Comparison of ENCODE assay signal across 10 cellular contexts in genomic region chr9:5453673-5454072, GRCh38. TPM values are rescaled to one million over a fixed set of nuclear protein-coding genes. Genes with fewer than 3 reads are reported as not detected.
DNase-seq lines count a peak whose midpoint lies in the region; ATAC-seq and TF ChIP-seq lines count a peak whose summit lies in the region.
"Had no signal": no experiment of that assay in that cellular context is flagged by ENCODE, and none has a peak within 500 bp of the region (broad histone marks: within the 10 kb centered on the region; RNA-seq: fewer than 3 reads in every experiment).

No MANE protein-coding gene starts in this region.

- DNase-seq in heart left ventricle: peak in 4 of 5 donors; percentile 27 to 62 (median 42)
- DNase-seq in Right ventricle myocardium inferior (ENCODE audit: missing footprints): no peak
- DNase-seq in NCI-H226: peak; percentile 45
- DNase-seq in cerebellum (ENCODE audit: low spot score): peak; percentile 58
- no peak for DNase-seq in aorta
- DNase-seq in stimulated activated CD4-positive, alpha-beta T cell treated with anti-CD3 and anti-CD28 coated beads, Interleukin-2, amount 100 ng/mL, for 48 hours: no peak
- DNase-seq in NCI-H1092 (lab: John Stamatoyannopoulos, UW): no peak

- H3K4me1 ChIP-seq in heart left ventricle (peaks cover 0 to 91% (median 21%) of the 10 kb centered on the region in 12 donors), aorta (ENCODE audit: control insufficient read depth in 1 of 2, insufficient read depth in 2 of 2, low read length in 2 of 2) (peaks cover 0 to 4% of the 10 kb centered on the region in 2 donors)

- H3K27me3 ChIP-seq in heart left ventricle (no peaks in the 10 kb centered on the region), aorta (ENCODE audit: control insufficient read depth in 1 of 2, insufficient read depth in 2 of 2, low read length in 1 of 2) (no peaks in the 10 kb centered on the region)

- 20 to 57% (median 38%) methylated on average over 2 of the region's 2 CpGs for WGBS in heart left ventricle, 4 donors
- WGBS in aorta, 2 donors: 11 to 19% methylated on average over 2 of the region's 2 CpGs

- no peak for TF ChIP-seq CTCF in heart left ventricle (IDR thresholded peaks at IDR 0.05)

- peaks cover 0 to 23% (median 16%) of the 10 kb centered on the region in 9 donors for H3K36me3 ChIP-seq in heart left ventricle
- no peaks in the 10 kb centered on the region for H3K36me3 ChIP-seq in aorta (ENCODE audit: control insufficient read depth in 1 of 2, insufficient read depth in 2 of 2, low read length in 1 of 2)
- H3K36me3 ChIP-seq: HAP-1 had no signal

- no peaks in the 10 kb centered on the region for H3K9me3 ChIP-seq in heart left ventricle
- no peaks in the 10 kb centered on the region for H3K9me3 ChIP-seq in aorta (ENCODE audit: control insufficient read depth, low read length)
- H3K9me3 ChIP-seq: HAP-1 had no signal

- H3K4me3 ChIP-seq in heart left ventricle (peak overlapping the region in 1 of 12 donors; percentile 9), aorta (ENCODE audit: low read length in 2 of 2) (no peak overlapping the region)
- H3K4me3 ChIP-seq: HAP-1 had no signal

- intact Hi-C loops in heart left ventricle (cut with DNase I) (loop anchor here in 8 of 10 donors (5.0 to 10.0 kb wide), 5 partner anchors 44 to 381 kb away; partner anchors contain the start of gene ERMP1 (in 1 of the 8)), Right ventricle myocardium inferior (cut with DNase I) (loop anchor here (10.0 kb wide), 1 partner anchor 709 kb away; the partner anchor contains the start of gene AK3), aorta (cut with DNase I) (no loop called here)

- ATAC-seq in heart left ventricle (peak; percentile 51 to 58 (median 53)), Right ventricle myocardium inferior (no peak), aorta (ENCODE audit: low FRiP score) (no peak), GM18519 (IDR thresholded peaks at IDR 0.05; ENCODE audit: low FRiP score, unreplicated experiment) (no peak)

- no peak for TF ChIP-seq POLR2A in heart left ventricle (IDR thresholded peaks at IDR 0.05)

- H3K27ac ChIP-seq in heart left ventricle (peak overlapping the region in 8 of 12 donors; percentile 11 to 97 (median 48)), aorta (ENCODE audit: low read depth in 1 of 2, low read length in 2 of 2) (peak overlapping the region; percentile 89 to 90)
- H3K27ac ChIP-seq: C4-2B had no signal

RNA-seq across cellular contexts. Expression of gene CD274, which starts 3.3 kb away (rescaled TPM):
- total RNA-seq in heart left ventricle: 10 to 100 TPM; 11.6 to 54.4 (median 15.7) TPM
- 10 to 100 TPM in 1 of 2 donors, 1 to 10 TPM in 1; 3.5 to 50.1 TPM for polyA plus RNA-seq in heart left ventricle
- total RNA-seq in Right ventricle myocardium inferior: 12.0 TPM
- 0.54 TPM for total RNA-seq in cerebellum
- 1 to 10 TPM; 3.8 to 5.7 TPM for total RNA-seq in aorta
- 1 to 10 TPM; 1.9 to 2.1 TPM for polyA plus RNA-seq in aorta

RNA-seq across cellular contexts. Expression of gene PLGRKT, which starts 15.9 kb away (rescaled TPM):
- 10 to 100 TPM; 20.8 to 37.2 (median 31.0) TPM for total RNA-seq in heart left ventricle
- 10 to 100 TPM; 26.1 to 32.7 TPM for polyA plus RNA-seq in heart left ventricle
- total RNA-seq in Right ventricle myocardium inferior: 44.3 TPM
- total RNA-seq in cerebellum: 12.3 TPM
- 10 to 100 TPM in 1 of 2 donors, 1 to 10 TPM in 1; 8.8 to 10.6 TPM for total RNA-seq in aorta
- polyA plus RNA-seq in aorta: 10 to 100 TPM; 12.6 to 31.7 TPM

RNA-seq across cellular contexts. Expression of gene PDCD1LG2, which starts 56.7 kb away (rescaled TPM):
- total RNA-seq in heart left ventricle: 10 to 100 TPM in 1 of 9 donors, 1 to 10 TPM in 5, under 1 TPM in 3; 0.86 to 10.5 (median 1.4) TPM
- under 1 TPM; 0.53 to 0.72 TPM for polyA plus RNA-seq in heart left ventricle
- total RNA-seq in Right ventricle myocardium inferior: 3.3 TPM
- total RNA-seq in cerebellum: 0.09 TPM
- total RNA-seq in aorta: 1 to 10 TPM; 5.3 to 5.4 TPM
- 1 to 10 TPM; 1.6 to 3.8 TPM for polyA plus RNA-seq in aorta

Comparison
In these comparisons a context has a peak if more than half of its experiments do, and no peak if none do; other contexts are left out.
1. ATAC-seq: peak in heart left ventricle (4 of 4); none in Right ventricle myocardium inferior (single experiment), aorta (single experiment) and GM18519 (single experiment).
2. DNase-seq: peak in heart left ventricle (4 of 5), NCI-H226 (single experiment) and cerebellum (single experiment); none in Right ventricle myocardium inferior (single experiment), aorta (0 of 2), stimulated activated CD4-positive, alpha-beta T cell treated with anti-CD3 and anti-CD28 coated beads, Interleukin-2, amount 100 ng/mL, for 48 hours (0 of 2) and NCI-H1092 (single experiment).
3. intact Hi-C loops: an anchor here in heart left ventricle (5.0 to 10.0 kb wide) and Right ventricle myocardium inferior (10.0 kb wide); none called in aorta.